Comparison of ENCODE assay signal across 8 cellular contexts in the genomic region with DNA sequence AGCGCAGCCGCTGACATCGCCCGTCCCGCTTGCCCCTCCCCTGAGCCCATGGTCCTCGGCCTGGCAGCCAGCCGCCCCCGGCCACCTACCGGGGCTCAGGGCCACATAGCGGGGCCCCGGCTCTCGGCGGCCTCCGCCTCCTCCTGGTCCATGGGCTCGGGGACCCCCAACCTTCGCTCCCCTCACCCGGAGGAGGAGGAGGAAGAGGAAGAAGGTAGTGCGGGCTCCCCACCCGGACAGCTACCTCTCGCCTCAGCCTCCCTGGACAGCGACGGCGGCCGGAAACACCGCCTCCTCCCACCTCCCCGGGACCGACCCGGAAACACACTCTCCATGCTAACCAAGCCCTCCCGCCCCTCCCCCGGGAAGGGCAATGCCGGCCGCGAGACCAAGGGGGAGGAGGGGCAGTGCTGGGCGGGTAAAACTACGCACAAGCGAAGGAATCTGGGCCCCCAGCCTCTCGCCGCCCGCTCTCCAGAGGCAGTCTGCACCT. TPM values are rescaled to one million over a fixed set of nuclear protein-coding genes. Genes with fewer than 3 reads are reported as not detected.
A peak's percentile ranks its signal among the peaks of the same experiment; 100 is the strongest.
DNase-seq lines count a peak whose midpoint lies in the region; ATAC-seq and TF ChIP-seq lines count a peak whose summit lies in the region.

Gene KIAA0319L (minus strand): TSS at position 286 of the 493 bp plus-strand sequence. CDS start 2,912 bp downstream, outside the sequence.

- H3K27ac Mint-ChIP-seq in activated CD4-positive, alpha-beta T cell treated with anti-CD3 and anti-CD28 coated beads for 36 hours: peak within 1 kb of the TSS; percentile 97

- no peaks in the 10 kb centered on the region for H3K9me3 Mint-ChIP-seq in activated CD4-positive, alpha-beta T cell treated with anti-CD3 and anti-CD28 coated beads for 36 hours (ENCODE audit: low read depth)

- POLR2A ChIA-PET in activated CD4-positive, alpha-beta T cell treated with anti-CD3 and anti-CD28 coated beads for 36 hours (lab: Charles Lee): interaction anchor here (0.6 to 1.5 kb wide), 6 partner anchors 8 to 374 kb away, joined by 3 to 4 read pairs (median 3); partner anchors contain the start of genes AGO3 and SFPQ
- POLR2A ChIA-PET in RWPE1 (lab: Yijun Ruan, JAX; ENCODE audit: low non-redundant PET): interaction anchor here (0.5 to 1.1 kb wide), 2 partner anchors 106 to 470 kb away, joined by 3 to 8 read pairs; no protein-coding TSS in a partner anchor

- no peaks in the 10 kb centered on the region for H3K27me3 ChIP-seq in colonic mucosa

- H3K27me3 Mint-ChIP-seq in activated CD4-positive, alpha-beta T cell treated with anti-CD3 and anti-CD28 coated beads for 36 hours: no peaks in the 10 kb centered on the region

- H3K36me3 ChIP-seq in colonic mucosa: peaks cover 6% of the 10 kb centered on the region

- no peak for TF ChIP-seq CTCF in RWPE1 (conservative IDR thresholded peaks at IDR 0.05; ENCODE audit: low read depth)
- no peak for TF ChIP-seq CTCF in colonic mucosa (IDR thresholded peaks at IDR 0.05)

- no peaks in the 10 kb centered on the region for H3K9me3 ChIP-seq in colonic mucosa

- H3K4me3 ChIP-seq in colonic mucosa: peak within 1 kb of the TSS; percentile 67

- H3K4me1 Mint-ChIP-seq in activated CD4-positive, alpha-beta T cell treated with anti-CD3 and anti-CD28 coated beads for 36 hours: peaks cover 47% of the 10 kb centered on the region

- DNase-seq in activated CD4-positive, alpha-beta T cell treated with anti-CD3 and anti-CD28 coated beads for 36 hours: no peak
- DNase-seq in activated CD4-positive, alpha-beta T cell treated with anti-CD3 and anti-CD28 coated beads, Interleukin-2, amount 50 U/mL, for 4 hours: no peak
- DNase-seq in HUDEP-2 (lab: John Stamatoyannopoulos, UW; ENCODE audit: unreplicated experiment in 76 of 76) (peak in 67 of 76 experiments; percentile 46 to 93 (median 81)), RWPE1 (ENCODE audit: low spot score) (peak; percentile 87), colonic mucosa (peak; percentile 91), left kidney (ENCODE audit: low read depth, low spot score) (peak; percentile 84)
- DNase-seq in stimulated activated naive CD8-positive, alpha-beta T cell treated with anti-CD3 and anti-CD28 coated beads, Interleukin-15, Interleukin-2, amounts not matched to agents 100 U/mL and 50 U/mL, for 24 hours: peak; percentile 83

- peaks cover 13% of the 10 kb centered on the region for H3K36me3 Mint-ChIP-seq in activated CD4-positive, alpha-beta T cell treated with anti-CD3 and anti-CD28 coated beads for 36 hours (ENCODE audit: low read depth)

- H3K9ac ChIP-seq in colonic mucosa (ENCODE audit: low read depth in 2 of 2, low read length in 2 of 2): peak within 1 kb of the TSS; percentile 93 to 94

- H3K4me1 ChIP-seq in colonic mucosa: no peaks in the 10 kb centered on the region

- H3K27ac ChIP-seq in RWPE1 (peak within 1 kb of the TSS; percentile 93), colonic mucosa (peak within 1 kb of the TSS; percentile 96)

- peak; percentile 69 for ATAC-seq in activated CD4-positive, alpha-beta T cell treated with anti-CD3 and anti-CD28 coated beads for 36 hours
- peak; percentile 85 for ATAC-seq in GM21528 (IDR thresholded peaks at IDR 0.05; ENCODE audit: low FRiP score, unreplicated experiment)
- ATAC-seq in stimulated activated naive CD8-positive, alpha-beta T cell treated with anti-CD3 and anti-CD28 coated beads, Interleukin-15, Interleukin-2, amounts not matched to agents 100 U/mL and 50 U/mL, for 24 hours: peak; percentile 78

- H3K4me3 Mint-ChIP-seq in activated CD4-positive, alpha-beta T cell treated with anti-CD3 and anti-CD28 coated beads for 36 hours: peak within 1 kb of the TSS; percentile 98

- CTCF ChIA-PET in activated CD4-positive, alpha-beta T cell treated with anti-CD3 and anti-CD28 coated beads for 36 hours (lab: Charles Lee): interaction anchor here (1.6 to 3.3 kb wide), 4 partner anchors 12 to 159 kb away, joined by 3 to 31 read pairs (median 10); no protein-coding TSS in a partner anchor
- CTCF ChIA-PET in RWPE1 (lab: Yijun Ruan, JAX): interaction anchor here (2.1 kb wide), 1 partner anchor 106 kb away, joined by 6 read pairs; no protein-coding TSS in a partner anchor

- intact Hi-C loops in activated CD4-positive, alpha-beta T cell treated with anti-CD3 and anti-CD28 coated beads for 36 hours (cut with DNase I, micrococcal nuclease): loop anchor here (1.0 to 10.0 kb wide), 17 partner anchors 18 to 828 kb away; partner anchors contain the start of genes PSMB2 (in 2 of the 2), SFPQ (in 2 of the 2), AGO1 (in 1 of the 2) and AGO3 (in 1 of the 2)
- intact Hi-C loops in colonic mucosa (cut with DNase I): no loop called here

RNA-seq across cellular contexts. Expression of gene KIAA0319L, which starts in this region (rescaled TPM):
- 10 to 100 TPM; 26.5 to 28.1 TPM for total RNA-seq in activated CD4-positive, alpha-beta T cell treated with anti-CD3 and anti-CD28 coated beads for 36 hours
- total RNA-seq in colonic mucosa: 10 to 100 TPM; 53.2 to 66.0 TPM

Comparison
In these comparisons a context has a peak if more than half of its experiments do, and no peak if none do; other contexts are left out.
1. DNase-seq: peak in HUDEP-2 (67 of 76), RWPE1 (single experiment), colonic mucosa (single experiment), left kidney (single experiment) and stimulated activated naive CD8-positive, alpha-beta T cell treated with anti-CD3 and anti-CD28 coated beads, Interleukin-15, Interleukin-2, amounts not matched to agents 100 U/mL and 50 U/mL, for 24 hours (single experiment); none in activated CD4-positive, alpha-beta T cell treated with anti-CD3 and anti-CD28 coated beads for 36 hours (single experiment) and activated CD4-positive, alpha-beta T cell treated with anti-CD3 and anti-CD28 coated beads, Interleukin-2, amount 50 U/mL, for 4 hours (0 of 2).
2. Peak in every context shown above with its lines, with median percentiles within 50 percentile points of each other: ATAC-seq.